ENCODE assay signal across 8 cellular contexts in genomic region chr14:61456720-61457119, GRCh38.
A peak's percentile ranks its signal among the peaks of the same experiment; 100 is the strongest.
DNase-seq lines count a peak whose midpoint lies in the region; ATAC-seq, FAIRE-seq and TF ChIP-seq lines count a peak whose summit lies in the region.

No MANE protein-coding gene starts in this region.

- no peak overlapping the region for H3K4me3 ChIP-seq in astrocyte of the spinal cord (ENCODE audit: low read depth, low read length)

- DNase-seq in GM12891 (ENCODE audit: insufficient read length, low spot score), result peak; percentile 45
- DNase-seq in NCI-H2029 (lab: John Stamatoyannopoulos, UW), result peak; percentile 95
- peak; percentile 69 for DNase-seq in astrocyte of the spinal cord (ENCODE audit: low read depth, low spot score)
- peak; percentile 80 for DNase-seq in iPS-NIHi11 (ENCODE audit: low spot score)
- DNase-seq in stimulated activated CD4-positive, alpha-beta T cell treated with anti-CD3 and anti-CD28 coated beads, Interleukin-1b, Interleukin-23, amount 100 ng/mL, for 24 hours (ENCODE audit: low read depth in 4 of 4, low spot score in 1 of 4), result peak; percentile 76 to 91 (median 78)

- peak; percentile 72 for ATAC-seq in HG02763 (IDR thresholded peaks at IDR 0.05; ENCODE audit: unreplicated experiment)
- no peak for ATAC-seq in HG03457 (IDR thresholded peaks at IDR 0.05; ENCODE audit: unreplicated experiment)

- peak; percentile 56 for FAIRE-seq in GM12891 (lab: Jason Lieb, UNC)
- FAIRE-seq in TTC549 (lab: Jason Lieb, UNC), result peak; percentile 3

- no peak for TF ChIP-seq POLR2A in GM12891 (IDR thresholded peaks at IDR 0.05; ENCODE audit: low read depth, low read length)

- peak; percentile 81 for TF ChIP-seq CTCF in astrocyte of the spinal cord (IDR thresholded peaks at IDR 0.05; ENCODE audit: low read depth, low read length)

- in situ Hi-C loops in astrocyte of the spinal cord (cut with HindIII; ENCODE audit: low sequenced_read_pairs), result no loop called here

TF ChIP-seq in GM12891, 5 proteins besides CTCF, POLR2A, EP300 and RAD21:
- TF ChIP-seq POU2F2 (IDR thresholded peaks at IDR 0.05; ENCODE audit: low read depth, low read length) (no peak), PAX5 (IDR thresholded peaks at IDR 0.05; ENCODE audit: insufficient read depth, low read length, severe bottlenecking) (no peak), POLR2AphosphoS5 (IDR thresholded peaks at IDR 0.05; ENCODE audit: low read depth, low read length) (no peak), TAF1 (IDR thresholded peaks at IDR 0.05; ENCODE audit: low read depth, low read length) (no peak)

Comparison
In these comparisons a context has a peak if more than half of its experiments do, and no peak if none do; other contexts are left out.
1. DNase-seq: peak in every context shown above with its lines; median percentile 95 in NCI-H2029; 80 in iPS-NIHi11; 78 in stimulated activated CD4-positive, alpha-beta T cell treated with anti-CD3 and anti-CD28 coated beads, Interleukin-1b, Interleukin-23, amount 100 ng/mL, for 24 hours; 69 in astrocyte of the spinal cord; 45 in GM12891.